Comparison of ENCODE assay signal across 28 cellular contexts in genomic region chr18:28576941-28577340, GRCh38.
"Had no signal": no experiment of that assay in that cellular context is flagged by ENCODE, and none has a peak within 500 bp of the region (broad histone marks: within the 10 kb centered on the region; RNA-seq: fewer than 3 reads in every experiment).

No MANE protein-coding gene starts in this region.

- H3K27ac ChIP-seq: brain microvascular endothelial cell, esophagus muscularis mucosa, heart left ventricle, right lobe of liver, skin epidermis, thyroid gland, upper lobe of right lung, WERI-Rb-1 had no signal

- ATAC-seq: activated CD8-positive, alpha-beta memory T cell treated with anti-CD3 and anti-CD28 coated beads, Interleukin-2, amount 10 ng/mL, durations not matched to agents 7 days and 5 days; activated CD8-positive, alpha-beta T cell treated with anti-CD3 and anti-CD28 coated beads for 36 hours; activated naive CD8-positive, alpha-beta T cell treated with anti-CD3 and anti-CD28 coated beads, Interleukin-2, amount 50 U/mL, for 24 hours; effector memory CD8-positive, alpha-beta T cell; heart left ventricle; left cardiac atrium; right lobe of liver; T-helper 17 cell; upper lobe of right lung had no signal

- H3K4me1 ChIP-seq: esophagus muscularis mucosa, heart left ventricle, right lobe of liver, thyroid gland, upper lobe of right lung had no signal

- H3K27me3 ChIP-seq: brain microvascular endothelial cell, esophagus muscularis mucosa, heart left ventricle, right lobe of liver, thyroid gland, upper lobe of right lung had no signal

- H3K9me3 ChIP-seq: esophagus muscularis mucosa, heart left ventricle, right lobe of liver, thyroid gland, upper lobe of right lung had no signal

- H3K36me3 ChIP-seq: brain microvascular endothelial cell, esophagus muscularis mucosa, heart left ventricle, right lobe of liver, thyroid gland, upper lobe of right lung, WERI-Rb-1 had no signal

- DNase-seq: activated CD4-positive, alpha-beta T cell treated with anti-CD3 and anti-CD28 coated beads, Interleukin-2, amount 10 ng/mL, durations not matched to agents 7 days and 5 days; activated CD4-positive, CD25-positive, alpha-beta regulatory T cell treated with anti-CD3 and anti-CD28 coated beads, Interleukin-2, amount 50 U/mL, for 72 hours; activated CD8-positive, alpha-beta memory T cell treated with anti-CD3 and anti-CD28 coated beads, Interleukin-2, amount 10 ng/mL, durations not matched to agents 7 days and 5 days; activated CD8-positive, alpha-beta T cell treated with anti-CD3 and anti-CD28 coated beads for 36 hours; activated effector memory CD4-positive, alpha-beta T cell treated with anti-CD3 and anti-CD28 coated beads, Interleukin-2, amount 50 U/mL, for 16 hours; activated naive CD4-positive, alpha-beta T cell treated with anti-CD3 and anti-CD28 coated beads, Interleukin-2, amount 50 U/mL, for 16 hours; activated naive CD8-positive, alpha-beta T cell treated with anti-CD3 and anti-CD28 coated beads, Interleukin-2, amount 50 U/mL, for 24 hours; activated T-cell treated with anti-CD3 and anti-CD28 coated beads for 4 hours; anterior cingulate cortex; brain microvascular endothelial cell; central memory CD4-positive, alpha-beta T cell; effector memory CD8-positive, alpha-beta T cell; heart left ventricle; islet precursor cell; left cardiac atrium; mesenchymal stem cell; naive B cell; nucleus accumbens; posterior cingulate gyrus; right lobe of liver; stimulated activated CD4-positive, alpha-beta T cell treated with anti-CD3 and anti-CD28 coated beads, Interleukin-1b, Interleukin-23, amount 100 ng/mL, for 48 hours; substantia nigra; T-helper 17 cell; thyroid gland; upper lobe of right lung; WERI-Rb-1 had no signal

- H3K4me3 ChIP-seq: esophagus muscularis mucosa, heart left ventricle, right lobe of liver, skin epidermis, thyroid gland, upper lobe of right lung had no signal
